Comparison of ENCODE assay signal across 8 cellular contexts in genomic region chr1:235503333-235504121, GRCh38. TPM values are rescaled to one million over a fixed set of nuclear protein-coding genes. Genes with fewer than 3 reads are reported as not detected.
DNase-seq lines count a peak whose midpoint lies in the region; ATAC-seq and TF ChIP-seq lines count a peak whose summit lies in the region.

No MANE protein-coding gene starts in this region.

- H3K27ac Mint-ChIP-seq in Caco-2 (ENCODE audit: unreplicated experiment): peak overlapping the region; percentile 100

- no peaks in the 10 kb centered on the region for H3K9me3 Mint-ChIP-seq in Caco-2 (ENCODE audit: unreplicated experiment)

- peaks cover 17% of the 10 kb centered on the region for H3K4me1 ChIP-seq in Caco-2
- H3K4me1 ChIP-seq in Panc1 (ENCODE audit: control insufficient read depth, insufficient read depth, low read length): peaks cover 11% of the 10 kb centered on the region
- H3K4me1 ChIP-seq in iPS-20b (ENCODE audit: insufficient read depth, low read length): peaks cover 18% of the 10 kb centered on the region
- H3K4me1 ChIP-seq in sigmoid colon: peaks cover 0 to 37% (median 20%) of the 10 kb centered on the region in 4 donors

- no peak for TF ChIP-seq CTCF in Caco-2 (IDR thresholded peaks at IDR 0.05; ENCODE audit: insufficient read depth in 1 of 2, low read depth in 1 of 2, low read length in 1 of 2, severe bottlenecking in 1 of 2, unreplicated experiment in 1 of 2)
- no peak for TF ChIP-seq CTCF in Panc1 (IDR thresholded peaks at IDR 0.05)
- no peak for TF ChIP-seq CTCF in brain microvascular endothelial cell (IDR thresholded peaks at IDR 0.05; ENCODE audit: low read depth, low read length, missing control alignments)
- no peak for TF ChIP-seq CTCF in sigmoid colon (IDR thresholded peaks at IDR 0.05)

- intact Hi-C loops in Caco-2 (cut with micrococcal nuclease; ENCODE audit: unreplicated experiment) (loop anchor here (1.0 to 10.0 kb wide), 7 partner anchors 136 to 889 kb away; partner anchors contain the start of genes ARID4B, GGPS1, IRF2BP2 and LYST), Panc1 (cut with micrococcal nuclease; ENCODE audit: unreplicated experiment) (no loop called here), sigmoid colon (cut with DNase I) (loop anchor here (5.0 to 10.0 kb wide), 2 partner anchors 176 to 561 kb away; partner anchors contain the start of genes ARID4B, GGPS1 and NID1)

- ATAC-seq in GM19372 (IDR thresholded peaks at IDR 0.05; ENCODE audit: low read depth, unreplicated experiment) (peak; percentile 10), Panc1 (peak; percentile 14)

- in situ Hi-C loops in Panc1 (cut with HindIII; ENCODE audit: low pct_unique_long_range_greater_than_20kb, low sequenced_read_pairs) (no loop called here), brain microvascular endothelial cell (cut with HindIII; ENCODE audit: low pct_ligation_motif_present, low sequenced_read_pairs) (no loop called here)

- peak in 1 of 2 donors; percentile 12 for TF ChIP-seq POLR2A in sigmoid colon (IDR thresholded peaks at IDR 0.05)

- peaks cover 9% of the 10 kb centered on the region for H3K4me1 Mint-ChIP-seq in Caco-2 (ENCODE audit: low read depth, unreplicated experiment)

- CTCF ChIA-PET in Caco-2 (lab: Charles Lee) (interaction anchor here (0.6 to 1.7 kb wide), 10 partner anchors 9 to 546 kb away, joined by 3 to 13 read pairs (median 4); no protein-coding TSS in a partner anchor), Panc1 (lab: Charles Lee) (interaction anchor here (1.2 to 1.5 kb wide), 2 partner anchors 15 to 66 kb away, joined by 3 to 4 read pairs; no protein-coding TSS in a partner anchor)

- DNase-seq in Caco-2: peak; percentile 55
- peak; percentile 68 for DNase-seq in HK-2 (ENCODE audit: unreplicated experiment)
- no peak for DNase-seq in Panc1 (ENCODE audit: low read depth, low spot score)
- peak; percentile 37 for DNase-seq in brain microvascular endothelial cell
- DNase-seq in sigmoid colon: peak; percentile 77
- no peak for DNase-seq in DMS153 treated with DMSO at 0.1 percent for 48 hours (lab: John Stamatoyannopoulos, UW; ENCODE audit: unreplicated experiment)

- H3K9ac ChIP-seq in iPS-20b (ENCODE audit: low read depth, low read length): peak overlapping the region; percentile 98

- WGBS in sigmoid colon, 2 donors: 1% methylated on average over 51 of the region's 51 CpGs

- H3K4me3 ChIP-seq in Caco-2 (ENCODE audit: low read depth, low read length) (peak overlapping the region; percentile 99), Panc1 (ENCODE audit: low read depth in 2 of 2, low read length in 2 of 2) (peak overlapping the region; percentile 91 to 94), brain microvascular endothelial cell (ENCODE audit: low read depth, low read length) (peak overlapping the region; percentile 77), iPS-20b (ENCODE audit: low read length) (peak overlapping the region; percentile 100), sigmoid colon (peak overlapping the region; percentile 73 to 92 (median 84))

- H3K27me3 ChIP-seq in Caco-2 (replicated peaks; ENCODE audit: control insufficient read depth, insufficient read depth, low read length) (no peaks in the 10 kb centered on the region), Panc1 (ENCODE audit: control insufficient read depth, insufficient read depth, low read length) (no peaks in the 10 kb centered on the region), brain microvascular endothelial cell (replicated peaks) (no peaks in the 10 kb centered on the region), iPS-20b (ENCODE audit: insufficient read depth, low read length) (no peaks in the 10 kb centered on the region), sigmoid colon (no peaks in the 10 kb centered on the region)

- no peak for TF ChIP-seq EP300 in sigmoid colon (IDR thresholded peaks at IDR 0.05)

- peaks cover 17% of the 10 kb centered on the region for H3K36me3 Mint-ChIP-seq in Caco-2 (ENCODE audit: insufficient read depth, unreplicated experiment)

- TSS peak; percentile 60 for BruUV-seq in Caco-2 (replicated peaks; lab: Mats Ljungman, UMichigan)
- BruUV-seq in Panc1 (replicated peaks; lab: Mats Ljungman, UMichigan): no TSS peak

- H3K9me3 ChIP-seq in Caco-2: no peaks in the 10 kb centered on the region
- no peaks in the 10 kb centered on the region for H3K9me3 ChIP-seq in Panc1 (ENCODE audit: control insufficient read depth, insufficient read depth, low read depth, low read length)
- H3K9me3 ChIP-seq in iPS-20b (ENCODE audit: insufficient read depth, low read depth, low read length): no peaks in the 10 kb centered on the region
- H3K9me3 ChIP-seq in sigmoid colon: no peaks in the 10 kb centered on the region

- peak overlapping the region; percentile 100 for H3K4me3 Mint-ChIP-seq in Caco-2 (ENCODE audit: unreplicated experiment)

- POLR2A ChIA-PET in Caco-2 (lab: Charles Lee) (interaction anchor here (0.6 to 2.1 kb wide), 5 partner anchors 10 to 276 kb away, joined by 4 to 7 read pairs (median 5); partner anchors contain the start of gene TBCE), Panc1 (lab: Charles Lee) (interaction anchor here (0.6 kb wide), 2 partner anchors 36 to 906 kb away, joined by 3 read pairs; no protein-coding TSS in a partner anchor)

- H3K36me3 ChIP-seq in Caco-2 (ENCODE audit: control insufficient read depth, insufficient read depth, low read length) (no peaks in the 10 kb centered on the region), Panc1 (ENCODE audit: control insufficient read depth, insufficient read depth, low read length) (no peaks in the 10 kb centered on the region; the same call in none of the 2 replicates), brain microvascular endothelial cell (replicated peaks) (no peaks in the 10 kb centered on the region), iPS-20b (ENCODE audit: insufficient read depth, low read depth, low read length) (no peaks in the 10 kb centered on the region), sigmoid colon (no peaks in the 10 kb centered on the region)

- H3K27ac ChIP-seq in Panc1 (ENCODE audit: low read length) (peak overlapping the region; percentile 84), brain microvascular endothelial cell (peak overlapping the region; percentile 93), iPS-20b (ENCODE audit: low read length) (peak overlapping the region; percentile 78), sigmoid colon (peak overlapping the region; percentile 98 to 100 (median 100))

- H3K27me3 Mint-ChIP-seq in Caco-2 (ENCODE audit: insufficient read depth, unreplicated experiment): no peaks in the 10 kb centered on the region

RNA-seq across cellular contexts. Expression of gene B3GALNT2, which starts 0.7 kb away (rescaled TPM):
- total RNA-seq in Caco-2 (2022) (35.5 and 35.9 TPM in 2 replicates), Panc1 (2021; ENCODE audit: unreplicated experiment) (40.7 TPM), sigmoid colon (10 to 100 TPM; 38.5 to 58.7 (median 48.6) TPM)
- 22.5 TPM for polyA plus RNA-seq in Panc1 (2012; ENCODE audit: insufficient read length)
- 1 to 10 TPM; 1.8 to 7.1 (median 3.2) TPM for polyA plus RNA-seq in sigmoid colon

Comparison
In these comparisons a context has a peak if more than half of its experiments do, and no peak if none do; other contexts are left out.
1. DNase-seq: peak in Caco-2 (2 of 2), HK-2 (single experiment), brain microvascular endothelial cell (single experiment) and sigmoid colon (single experiment); none in Panc1 (single experiment) and DMS153 treated with DMSO at 0.1 percent for 48 hours (single experiment).
2. Peak in every context shown above with its lines, with median percentiles within 50 percentile points of each other: H3K4me3 ChIP-seq and H3K27ac ChIP-seq.